Comparison of ENCODE assay signal across 18 cellular contexts in the genomic region with DNA sequence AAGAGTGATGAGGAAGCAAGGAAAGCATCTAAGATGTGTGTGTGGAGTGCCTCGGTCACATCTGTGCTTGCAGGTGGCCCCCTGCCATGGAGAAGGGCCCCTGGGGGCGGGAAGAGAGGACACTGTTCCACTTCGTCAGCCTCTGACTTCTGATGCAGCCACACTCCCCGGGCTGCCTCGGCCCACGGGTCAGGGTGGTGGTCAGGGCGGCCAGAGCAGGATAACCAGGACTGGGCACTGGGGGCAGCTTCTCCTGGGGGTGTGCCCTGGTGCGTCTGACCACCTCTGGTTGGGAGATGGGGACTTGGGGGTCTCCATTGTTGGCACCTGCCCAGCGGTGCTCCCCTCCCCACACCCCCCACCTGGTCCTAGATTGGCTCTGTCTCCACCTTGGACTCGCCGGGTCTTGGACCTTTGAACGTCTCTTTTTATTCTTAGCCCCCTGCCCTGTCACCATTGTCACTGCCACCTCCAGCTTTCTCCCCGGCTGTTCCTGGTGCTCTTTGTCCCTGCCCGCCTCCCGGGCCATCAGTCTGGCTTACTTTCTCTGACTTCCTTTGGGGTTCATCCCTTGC.
DNase-seq lines count a peak whose midpoint lies in the region; ATAC-seq and TF ChIP-seq lines count a peak whose summit lies in the region.
"Had no signal": no experiment of that assay in that cellular context is flagged by ENCODE, and none has a peak within 500 bp of the region (broad histone marks: within the 10 kb centered on the region; RNA-seq: fewer than 3 reads in every experiment).

No MANE protein-coding gene starts in this region.

- peaks cover 74% of the 10 kb centered on the region for H3K4me1 ChIP-seq in CD8-positive, alpha-beta T cell (ENCODE audit: insufficient read depth, low read length)
- H3K4me1 ChIP-seq in effector memory CD4-positive, alpha-beta T cell (ENCODE audit: control insufficient read depth, insufficient read depth, low read length, poor library complexity, severe bottlenecking) = peaks cover 56% of the 10 kb centered on the region
- H3K4me1 ChIP-seq in MM.1S (ENCODE audit: low read length) = no peaks in the 10 kb centered on the region
- H3K4me1 ChIP-seq: right lobe of liver had no signal

- no peaks in the 10 kb centered on the region for H3K36me3 ChIP-seq in CD8-positive, alpha-beta T cell (ENCODE audit: insufficient read depth, low read length)
- H3K36me3 ChIP-seq in effector memory CD4-positive, alpha-beta T cell (ENCODE audit: control insufficient read depth, insufficient read depth, low read length) = no peaks in the 10 kb centered on the region
- H3K36me3 ChIP-seq in MM.1S (replicated peaks; ENCODE audit: insufficient read depth, low read length) = no peaks in the 10 kb centered on the region
- H3K36me3 ChIP-seq: heart right ventricle, right lobe of liver had no signal

- no peaks in the 10 kb centered on the region for H3K9me3 Mint-ChIP-seq in CD8-positive, alpha-beta T cell
- H3K9me3 Mint-ChIP-seq in progenitor cell of endocrine pancreas (ENCODE audit: low read depth) = no peaks in the 10 kb centered on the region
- H3K9me3 Mint-ChIP-seq: activated B cell treated with CpG ODN at 0.5 μM for 24 hours, H9 had no signal

- no peaks in the 10 kb centered on the region for H3K27me3 Mint-ChIP-seq in CD8-positive, alpha-beta T cell (ENCODE audit: low read depth)
- no peaks in the 10 kb centered on the region for H3K27me3 Mint-ChIP-seq in T-helper 17 cell
- no peaks in the 10 kb centered on the region for H3K27me3 Mint-ChIP-seq in progenitor cell of endocrine pancreas

- ATAC-seq in CD8-positive, alpha-beta T cell = no peak
- ATAC-seq in T-helper 17 cell = no peak

- peak overlapping the region; percentile 99 for H3K27ac Mint-ChIP-seq in CD8-positive, alpha-beta T cell
- peak overlapping the region; percentile 99 for H3K27ac Mint-ChIP-seq in T-helper 17 cell
- peak overlapping the region; percentile 71 for H3K27ac Mint-ChIP-seq in progenitor cell of endocrine pancreas
- H3K27ac Mint-ChIP-seq: activated B cell treated with CpG ODN at 0.5 μM for 24 hours had no signal

- H3K4me1 Mint-ChIP-seq in CD8-positive, alpha-beta T cell (ENCODE audit: low read depth) = peaks cover 94% of the 10 kb centered on the region
- H3K4me1 Mint-ChIP-seq in T-helper 17 cell (peaks cover 58% of the 10 kb centered on the region), progenitor cell of endocrine pancreas (ENCODE audit: low read depth) (peaks cover 2% of the 10 kb centered on the region)

- POLR2A ChIA-PET in CD8-positive, alpha-beta T cell (lab: Charles Lee) = interaction anchor here (4.3 kb wide), 1 partner anchor 10 kb away, joined by 36 read pairs; no protein-coding TSS in a partner anchor

- no peak for TF ChIP-seq CTCF in CD8-positive, alpha-beta T cell (IDR thresholded peaks at IDR 0.05)
- no peak for TF ChIP-seq CTCF in progenitor cell of endocrine pancreas (IDR thresholded peaks at IDR 0.05; ENCODE audit: unreplicated experiment)
- no peak for TF ChIP-seq CTCF in MM.1S (IDR thresholded peaks at IDR 0.05; ENCODE audit: low read length)

- CTCF ChIA-PET in CD8-positive, alpha-beta T cell (lab: Charles Lee) = interaction anchor here (0.6 to 7.4 kb wide), 5 partner anchors 10 to 45 kb away, joined by 3 to 77 read pairs (median 14); no protein-coding TSS in a partner anchor

- H3K9ac ChIP-seq in MM.1S (ENCODE audit: low read length) = no peak overlapping the region

- DNase-seq in CD8-positive, alpha-beta T cell = no peak
- DNase-seq in T-helper 17 cell (no peak), progenitor cell of endocrine pancreas (ENCODE audit: low spot score, unreplicated experiment) (no peak), MM.1S (no peak), cortex of kidney (lab: John Stamatoyannopoulos, UW) (no peak)
- DNase-seq in effector memory CD4-positive, alpha-beta T cell = no peak
- no peak for DNase-seq in activated effector memory CD4-positive, alpha-beta T cell treated with Interleukin-2 at 50 U/mL for 16 hours
- DNase-seq: activated B cell treated with CpG ODN at 0.5 μM for 24 hours; activated T-cell treated with anti-CD3 and anti-CD28 coated beads, Interleukin-2, amount 50 U/mL, for 1 hour; H9; heart right ventricle; mesendoderm; NCI-H146; NCI-H345; right lobe of liver; stimulated activated CD4-positive, alpha-beta T cell treated with anti-CD3 and anti-CD28 coated beads, Interleukin-2, amount 100 ng/mL, for 48 hours; SW 1271 had no signal

- no peak overlapping the region for H3K4me2 ChIP-seq in MM.1S (ENCODE audit: low read depth, low read length)

- H3F3A ChIP-seq in MM.1S (ENCODE audit: insufficient read depth, low read length) = no peaks in the 10 kb centered on the region

- H3K79me2 ChIP-seq in MM.1S (ENCODE audit: low read length) = no peaks in the 10 kb centered on the region

- no peaks in the 10 kb centered on the region for H3K9me2 ChIP-seq in MM.1S (replicated peaks; ENCODE audit: insufficient read depth, low read length)

- intact Hi-C loops in CD8-positive, alpha-beta T cell (cut with DNase I, micrococcal nuclease) = loop anchor here (5.0 to 10.0 kb wide), 4 partner anchors 338 to 1608 kb away; partner anchors contain the start of genes ADORA2A (in 1 of the 2) and TPST2 (in 1 of the 2)

- H3K27me3 ChIP-seq in CD8-positive, alpha-beta T cell (ENCODE audit: insufficient read depth, low read length) = no peaks in the 10 kb centered on the region
- no peaks in the 10 kb centered on the region for H3K27me3 ChIP-seq in effector memory CD4-positive, alpha-beta T cell (replicated peaks; ENCODE audit: control insufficient read depth, insufficient read depth, low read length, poor library complexity, severe bottlenecking)
- peaks cover 15% of the 10 kb centered on the region; the same call in 1 of the 2 replicates for H3K27me3 ChIP-seq in MM.1S (replicated peaks; ENCODE audit: insufficient read depth, low read length)
- H3K27me3 ChIP-seq: right lobe of liver, tibial nerve had no signal

- no peaks in the 10 kb centered on the region for H3K36me3 Mint-ChIP-seq in CD8-positive, alpha-beta T cell
- H3K36me3 Mint-ChIP-seq in T-helper 17 cell (ENCODE audit: low read depth) (no peaks in the 10 kb centered on the region), progenitor cell of endocrine pancreas (ENCODE audit: insufficient read depth) (peaks cover 10% of the 10 kb centered on the region)

- H4K20me1 ChIP-seq in MM.1S (ENCODE audit: insufficient read depth, low read length) = no peaks in the 10 kb centered on the region

- peak overlapping the region; percentile 77 for H3K4me3 Mint-ChIP-seq in CD8-positive, alpha-beta T cell
- peak overlapping the region; percentile 94 for H3K4me3 Mint-ChIP-seq in T-helper 17 cell
- no peak overlapping the region for H3K4me3 Mint-ChIP-seq in progenitor cell of endocrine pancreas (ENCODE audit: low read depth)
- H3K4me3 Mint-ChIP-seq: activated B cell treated with CpG ODN at 0.5 μM for 24 hours, H9 had no signal

- H3K27ac ChIP-seq in CD8-positive, alpha-beta T cell (ENCODE audit: low read depth, low read length) = peak overlapping the region; percentile 69
- peak overlapping the region; percentile 78 for H3K27ac ChIP-seq in effector memory CD4-positive, alpha-beta T cell (ENCODE audit: insufficient read depth, low read length, poor library complexity, severe bottlenecking)
- H3K27ac ChIP-seq in MM.1S (ENCODE audit: low read length) = no peak overlapping the region
- H3K27ac ChIP-seq: right lobe of liver had no signal

- H2AFZ ChIP-seq in MM.1S (ENCODE audit: low read length) = no peak overlapping the region

- no peaks in the 10 kb centered on the region for H3K9me3 ChIP-seq in CD8-positive, alpha-beta T cell (ENCODE audit: low read length)
- H3K9me3 ChIP-seq in T-helper 17 cell (ENCODE audit: control insufficient read depth, low read length, poor library complexity, severe bottlenecking) (no peaks in the 10 kb centered on the region), MM.1S (replicated peaks; ENCODE audit: insufficient read depth, low read length) (no peaks in the 10 kb centered on the region)
- H3K9me3 ChIP-seq in effector memory CD4-positive, alpha-beta T cell (ENCODE audit: control insufficient read depth, low read length) = no peaks in the 10 kb centered on the region
- H3K9me3 ChIP-seq: heart right ventricle, right lobe of liver, tibial nerve had no signal

- no peak overlapping the region for H3K4me3 ChIP-seq in CD8-positive, alpha-beta T cell (ENCODE audit: low read depth, low read length)
- no peak overlapping the region for H3K4me3 ChIP-seq in effector memory CD4-positive, alpha-beta T cell (ENCODE audit: insufficient read depth, low read depth, low read length, poor library complexity, severe bottlenecking)
- H3K4me3 ChIP-seq in MM.1S (ENCODE audit: low read length) = no peak overlapping the region
- H3K4me3 ChIP-seq: heart right ventricle, right lobe of liver, tibial nerve had no signal
